Comparison of ENCODE assay signal across 8 cellular contexts in genomic region chr6:145015739-145016558, GRCh38.
DNase-seq lines count a peak whose midpoint lies in the region; ATAC-seq and TF ChIP-seq lines count a peak whose summit lies in the region.

No MANE protein-coding gene starts in this region.

- ATAC-seq in HG02884 (IDR thresholded peaks at IDR 0.05; ENCODE audit: unreplicated experiment) (peak; percentile 100), Panc1 (peak; percentile 99), gastroesophageal sphincter (no peak)

- TF ChIP-seq CTCF in cardiac muscle cell (IDR thresholded peaks at IDR 0.05; ENCODE audit: low read depth, low read length) (no peak), Panc1 (IDR thresholded peaks at IDR 0.05) (no peak), epithelial cell of proximal tubule (conservative IDR thresholded peaks at IDR 0.05; ENCODE audit: low read depth, low read length) (no peak), gastroesophageal sphincter (IDR thresholded peaks at IDR 0.05) (no peak)

- no peaks in the 10 kb centered on the region for H3K36me3 ChIP-seq in cardiac muscle cell
- H3K36me3 ChIP-seq in Panc1 (ENCODE audit: control insufficient read depth, insufficient read depth, low read length) = no peaks in the 10 kb centered on the region
- H3K36me3 ChIP-seq in gastroesophageal sphincter = no peaks in the 10 kb centered on the region

- H3K9me3 ChIP-seq in cardiac muscle cell (ENCODE audit: low read depth) (no peaks in the 10 kb centered on the region), Panc1 (ENCODE audit: control insufficient read depth, insufficient read depth, low read depth, low read length) (no peaks in the 10 kb centered on the region), gastroesophageal sphincter (no peaks in the 10 kb centered on the region)

- POLR2A ChIA-PET in Panc1 (lab: Charles Lee) = no interaction called here

- peak overlapping the region; percentile 76 for H3K27ac ChIP-seq in cardiac muscle cell
- peak overlapping the region; percentile 39; the same call in 1 of the 2 replicates for H3K27ac ChIP-seq in Panc1 (ENCODE audit: low read length)
- H3K27ac ChIP-seq in gastroesophageal sphincter = no peak overlapping the region

- BruUV-seq in Panc1 (replicated peaks; lab: Mats Ljungman, UMichigan) = no TSS peak

- intact Hi-C loops in cardiac septum (cut with DNase I) (no loop called here), Panc1 (cut with micrococcal nuclease; ENCODE audit: unreplicated experiment) (no loop called here)

- H3K27me3 ChIP-seq in cardiac muscle cell (no peaks in the 10 kb centered on the region), Panc1 (ENCODE audit: control insufficient read depth, insufficient read depth, low read length) (no peaks in the 10 kb centered on the region), gastroesophageal sphincter (no peaks in the 10 kb centered on the region)

- H3K4me1 ChIP-seq in cardiac muscle cell (ENCODE audit: low read depth) (peaks cover 42% of the 10 kb centered on the region), Panc1 (ENCODE audit: control insufficient read depth, insufficient read depth, low read length) (peaks cover 5% of the 10 kb centered on the region), gastroesophageal sphincter (peaks cover 0 to 3% (median 0%) of the 10 kb centered on the region in 3 donors)

- in situ Hi-C loops in Panc1 (cut with HindIII; ENCODE audit: low pct_unique_long_range_greater_than_20kb, low sequenced_read_pairs) = no loop called here

- no peak for TF ChIP-seq POLR2A in gastroesophageal sphincter (IDR thresholded peaks at IDR 0.05)

- CTCF ChIA-PET in Panc1 (lab: Charles Lee) = no interaction called here

- TF ChIP-seq EP300 in gastroesophageal sphincter (IDR thresholded peaks at IDR 0.05) = no peak

- peak in 1 of 2 donors; percentile 86 for DNase-seq in cardiac muscle cell (ENCODE audit: low read depth in 1 of 2, low spot score in 1 of 2)
- DNase-seq in cardiac septum (ENCODE audit: low spot score) = no peak
- DNase-seq in Panc1 (ENCODE audit: low read depth, low spot score) = peak; percentile 86
- peak; percentile 82 for DNase-seq in epithelial cell of proximal tubule (ENCODE audit: low read depth)
- peak; percentile 40 for DNase-seq in stimulated activated CD4-positive, alpha-beta T cell treated with anti-CD3 and anti-CD28 coated beads, Interleukin-1b, Interleukin-23, amount 100 ng/mL, for 48 hours
- no peak for DNase-seq in HuH-7 (ENCODE audit: low spot score)

- 67 to 82% methylated on average over 2 of the region's 2 CpGs for WGBS in gastroesophageal sphincter (ENCODE audit: low coverage in 1 of 2), 2 donors

- H3K4me3 ChIP-seq in cardiac muscle cell = no peak overlapping the region
- H3K4me3 ChIP-seq in Panc1 (ENCODE audit: low read depth in 2 of 2, low read length in 2 of 2) = no peak overlapping the region
- H3K4me3 ChIP-seq in epithelial cell of proximal tubule (ENCODE audit: low read depth, low read length) = no peak overlapping the region
- no peak overlapping the region for H3K4me3 ChIP-seq in gastroesophageal sphincter

Comparison
In these comparisons a context has a peak if more than half of its experiments do, and no peak if none do; other contexts are left out.
1. DNase-seq: peak in Panc1 (single experiment), epithelial cell of proximal tubule (single experiment) and stimulated activated CD4-positive, alpha-beta T cell treated with anti-CD3 and anti-CD28 coated beads, Interleukin-1b, Interleukin-23, amount 100 ng/mL, for 48 hours (single experiment); none in cardiac septum (single experiment) and HuH-7 (single experiment).
2. H3K27ac ChIP-seq: peak in cardiac muscle cell (single experiment) and Panc1 (single experiment); none in gastroesophageal sphincter (0 of 4).